15 cellular contexts compared by ENCODE assay signal in the genomic region with DNA sequence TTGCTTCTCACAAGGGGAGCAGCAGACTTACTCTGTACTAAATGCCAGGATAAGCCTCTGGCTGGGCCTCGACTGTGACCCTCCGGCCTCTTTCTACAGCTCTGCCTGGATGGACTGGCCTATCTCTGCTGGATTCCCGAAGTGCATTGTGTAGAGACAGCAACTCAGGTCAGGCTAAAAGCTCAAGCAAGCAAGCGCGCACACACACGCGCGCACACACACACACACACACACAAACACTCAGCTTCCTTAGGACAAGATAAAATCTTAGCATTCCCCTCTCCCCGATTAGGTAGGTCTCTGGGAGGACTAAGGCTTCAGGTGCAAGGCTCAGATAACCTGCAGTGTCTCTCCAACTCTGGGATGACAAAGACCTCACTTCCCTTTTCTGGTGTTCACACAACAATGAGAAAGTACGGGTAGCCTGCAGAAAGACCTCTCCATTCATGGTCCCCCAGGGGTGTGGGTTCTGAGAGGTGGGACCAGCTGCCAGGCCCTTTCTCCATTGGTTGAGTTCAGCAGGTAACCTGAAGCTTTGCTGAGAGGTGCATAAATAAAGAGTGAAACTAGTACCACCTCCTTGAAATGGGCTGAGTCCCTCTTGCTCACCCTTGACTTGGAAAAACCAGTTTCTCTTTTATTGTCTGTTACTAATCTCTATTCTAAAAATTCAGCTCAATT.
DNase-seq lines count a peak whose midpoint lies in the region; FAIRE-seq and TF ChIP-seq lines count a peak whose summit lies in the region.
"Had no signal": no experiment of that assay in that cellular context is flagged by ENCODE, and none has a peak within 500 bp of the region (broad histone marks: within the 10 kb centered on the region; RNA-seq: fewer than 3 reads in every experiment).

No MANE protein-coding gene starts in this region.

- peak overlapping the region; percentile 78 for H3K4me3 Mint-ChIP-seq in Caco-2 (ENCODE audit: unreplicated experiment)
- no peak overlapping the region for H3K4me3 Mint-ChIP-seq in activated T-helper 2 cell treated with anti-CD3 and anti-CD28 coated beads, Interferon-gamma antibody, Interleukin-2, Interleukin-4, amounts not matched to agents 10 μg/mL and 5 μg/mL and 100 μg/mL, durations not matched to agents 14 hours and 24 hours and 36 hours (ENCODE audit: low read depth)
- H3K4me3 Mint-ChIP-seq: activated naive CD4-positive, alpha-beta T cell treated with anti-CD3 and anti-CD28 coated beads, Interleukin-2, amount 50 U/mL, for 24 hours; CD8-positive, alpha-beta memory T cell had no signal

- no peak for TF ChIP-seq CTCF in Caco-2 (IDR thresholded peaks at IDR 0.05; ENCODE audit: insufficient read depth in 1 of 2, low read depth in 1 of 2, low read length in 1 of 2, severe bottlenecking in 1 of 2, unreplicated experiment in 1 of 2)
- no peak for TF ChIP-seq CTCF in mammary epithelial cell (conservative IDR thresholded peaks at IDR 0.05 in 1 of 2, IDR thresholded peaks at IDR 0.05 in 1 of 2; ENCODE audit: extremely low read depth in 1 of 2, insufficient read depth in 1 of 2, low read depth in 1 of 2, low read length in 2 of 2)
- TF ChIP-seq CTCF in D721Med (IDR thresholded peaks at IDR 0.05; ENCODE audit: insufficient read depth, missing control alignments): no peak

- H3K27me3 ChIP-seq in Caco-2 (replicated peaks; ENCODE audit: control insufficient read depth, insufficient read depth, low read length) (no peaks in the 10 kb centered on the region), mammary epithelial cell (ENCODE audit: insufficient read depth, low read length) (no peaks in the 10 kb centered on the region)
- H3K27me3 ChIP-seq: upper lobe of left lung had no signal

- dilution Hi-C loops in mammary epithelial cell (cut with HindIII; ENCODE audit: low sequenced_read_pairs): loop anchor here (10.0 kb wide), 1 partner anchor 54 kb away; no protein-coding TSS in a partner anchor

- no peak for FAIRE-seq in D721Med (lab: Jason Lieb, UNC)

- in situ Hi-C loops in mammary epithelial cell (cut with MboI; ENCODE audit: low sequenced_read_pairs in 2 of 2): no loop called here

- no peaks in the 10 kb centered on the region for H3K9me3 Mint-ChIP-seq in Caco-2 (ENCODE audit: unreplicated experiment)
- no peaks in the 10 kb centered on the region for H3K9me3 Mint-ChIP-seq in activated T-helper 2 cell treated with anti-CD3 and anti-CD28 coated beads, Interferon-gamma antibody, Interleukin-2, Interleukin-4, amounts not matched to agents 10 μg/mL and 5 μg/mL and 100 μg/mL, durations not matched to agents 14 hours and 24 hours and 36 hours
- H3K9me3 Mint-ChIP-seq: activated naive CD4-positive, alpha-beta T cell treated with anti-CD3 and anti-CD28 coated beads, Interleukin-2, amount 50 U/mL, for 24 hours had no signal

- no peak overlapping the region for H2AFZ ChIP-seq in mammary epithelial cell (ENCODE audit: low read depth, low read length)

- DNase-seq in Caco-2 (peak; percentile 50 to 76), NCI-H1436 treated with DMSO at 0.1 percent for 48 hours (lab: John Stamatoyannopoulos, UW) (peak; percentile 70), mammary epithelial cell (peak; percentile 97), kidney tubule cell (ENCODE audit: low spot score) (peak; percentile 66), D721Med (ENCODE audit: insufficient read length, low spot score) (no peak), SW480 (ENCODE audit: low spot score) (no peak), NCI-H226 (no peak)
- no peak for DNase-seq in activated T-helper 2 cell treated with anti-CD3 and anti-CD28 coated beads, Interferon-gamma antibody, Interleukin-2, Interleukin-4, amounts not matched to agents 10 μg/mL and 5 μg/mL and 100 μg/mL, durations not matched to agents 14 hours and 24 hours and 36 hours (ENCODE audit: low spot score)
- DNase-seq: CD8-positive, alpha-beta memory T cell; HCEC 1CT; NCI-H1092 had no signal

- POLR2A ChIA-PET in Caco-2 (lab: Charles Lee): interaction anchor here (0.7 to 2.0 kb wide), 6 partner anchors 12 to 109 kb away, joined by 3 to 8 read pairs (median 4); no protein-coding TSS in a partner anchor

- H3K36me3 ChIP-seq in Caco-2 (ENCODE audit: control insufficient read depth, insufficient read depth, low read length) (no peaks in the 10 kb centered on the region), mammary epithelial cell (ENCODE audit: insufficient read depth, low read length) (peaks cover 26% of the 10 kb centered on the region)
- H3K36me3 ChIP-seq: upper lobe of left lung had no signal

- H3K4me2 ChIP-seq in mammary epithelial cell (ENCODE audit: insufficient read depth, low read depth, low read length): peak overlapping the region; percentile 87

- no peaks in the 10 kb centered on the region for H3K27me3 Mint-ChIP-seq in Caco-2 (ENCODE audit: insufficient read depth, unreplicated experiment)
- peaks cover 4% of the 10 kb centered on the region for H3K27me3 Mint-ChIP-seq in activated T-helper 2 cell treated with anti-CD3 and anti-CD28 coated beads, Interferon-gamma antibody, Interleukin-2, Interleukin-4, amounts not matched to agents 10 μg/mL and 5 μg/mL and 100 μg/mL, durations not matched to agents 14 hours and 24 hours and 36 hours (ENCODE audit: low read depth)

- peaks cover 58% of the 10 kb centered on the region for H3K4me1 Mint-ChIP-seq in Caco-2 (ENCODE audit: low read depth, unreplicated experiment)
- peaks cover 2% of the 10 kb centered on the region for H3K4me1 Mint-ChIP-seq in activated T-helper 2 cell treated with anti-CD3 and anti-CD28 coated beads, Interferon-gamma antibody, Interleukin-2, Interleukin-4, amounts not matched to agents 10 μg/mL and 5 μg/mL and 100 μg/mL, durations not matched to agents 14 hours and 24 hours and 36 hours (ENCODE audit: low read depth)
- H3K4me1 Mint-ChIP-seq: activated naive CD4-positive, alpha-beta T cell treated with anti-CD3 and anti-CD28 coated beads, Interleukin-2, amount 50 U/mL, for 24 hours; CD8-positive, alpha-beta memory T cell had no signal

- no peak overlapping the region for H3K4me3 ChIP-seq in Caco-2 (ENCODE audit: low read depth, low read length)
- H3K4me3 ChIP-seq in mammary epithelial cell (replicated peaks in 1 of 3; ENCODE audit: insufficient read depth in 1 of 3, low read depth in 2 of 3, low read length in 3 of 3): peak overlapping the region; percentile 52 to 98 (median 94)
- H3K4me3 ChIP-seq: SK-N-MC, upper lobe of left lung had no signal

- peaks cover 59% of the 10 kb centered on the region for H3K4me1 ChIP-seq in Caco-2
- H3K4me1 ChIP-seq in mammary epithelial cell (ENCODE audit: insufficient read depth, low read length): peaks cover 41% of the 10 kb centered on the region
- H3K4me1 ChIP-seq: upper lobe of left lung had no signal

- BruUV-seq in Caco-2 (replicated peaks; lab: Mats Ljungman, UMichigan): TSS peak; percentile 41
- BruUV-seq in mammary epithelial cell (replicated peaks; lab: Mats Ljungman, UMichigan): TSS peak; percentile 42

- peak overlapping the region; percentile 91 for H3K27ac Mint-ChIP-seq in Caco-2 (ENCODE audit: unreplicated experiment)
- H3K27ac Mint-ChIP-seq in activated T-helper 2 cell treated with anti-CD3 and anti-CD28 coated beads, Interferon-gamma antibody, Interleukin-2, Interleukin-4, amounts not matched to agents 10 μg/mL and 5 μg/mL and 100 μg/mL, durations not matched to agents 14 hours and 24 hours and 36 hours: no peak overlapping the region
- H3K27ac Mint-ChIP-seq: activated naive CD4-positive, alpha-beta T cell treated with anti-CD3 and anti-CD28 coated beads, Interleukin-2, amount 50 U/mL, for 24 hours had no signal

- H3K9me3 ChIP-seq in Caco-2: no peaks in the 10 kb centered on the region
- H3K9me3 ChIP-seq in mammary epithelial cell (replicated peaks; ENCODE audit: insufficient read depth, low read length): no peaks in the 10 kb centered on the region
- H3K9me3 ChIP-seq: upper lobe of left lung had no signal

- no peaks in the 10 kb centered on the region for H4K20me1 ChIP-seq in mammary epithelial cell (ENCODE audit: insufficient read depth, low read length)

- peaks cover 46% of the 10 kb centered on the region for H3K79me2 ChIP-seq in mammary epithelial cell (ENCODE audit: insufficient read depth, low read length)

- peak overlapping the region; percentile 100 for H3K9ac ChIP-seq in mammary epithelial cell (ENCODE audit: insufficient read depth, low read length)

- WGBS in mammary epithelial cell (ENCODE audit: low coverage, missing lambda C conversion rate): 3% methylated on average over 5 of the region's 10 CpGs

- intact Hi-C loops in Caco-2 (cut with micrococcal nuclease; ENCODE audit: unreplicated experiment) (loop anchor here (2.0 to 10.0 kb wide), 2 partner anchors 18 to 226 kb away; partner anchors contain the start of gene LAMB3), mammary epithelial cell (cut with micrococcal nuclease) (loop anchor here (1.0 to 2.0 kb wide), 5 partner anchors 12 to 73 kb away; no protein-coding TSS in a partner anchor)
- intact Hi-C loops in activated T-helper 2 cell treated with anti-CD3 and anti-CD28 coated beads, Interferon-gamma antibody, Interleukin-2, Interleukin-4, amounts not matched to agents 10 μg/mL and 5 μg/mL and 100 μg/mL, durations not matched to agents 14 hours and 24 hours and 36 hours (cut with micrococcal nuclease): no loop called here

- peaks cover 33% of the 10 kb centered on the region for H3K36me3 Mint-ChIP-seq in Caco-2 (ENCODE audit: insufficient read depth, unreplicated experiment)
- no peaks in the 10 kb centered on the region for H3K36me3 Mint-ChIP-seq in activated T-helper 2 cell treated with anti-CD3 and anti-CD28 coated beads, Interferon-gamma antibody, Interleukin-2, Interleukin-4, amounts not matched to agents 10 μg/mL and 5 μg/mL and 100 μg/mL, durations not matched to agents 14 hours and 24 hours and 36 hours (ENCODE audit: low read depth)
- H3K36me3 Mint-ChIP-seq: activated naive CD4-positive, alpha-beta T cell treated with anti-CD3 and anti-CD28 coated beads, Interleukin-2, amount 50 U/mL, for 24 hours; CD8-positive, alpha-beta memory T cell had no signal

- H3K27ac ChIP-seq in mammary epithelial cell (ENCODE audit: insufficient read depth, low read depth, low read length): peak overlapping the region; percentile 99
- H3K27ac ChIP-seq: SK-N-MC, upper lobe of left lung, VCaP had no signal

- CTCF ChIA-PET in Caco-2 (lab: Charles Lee): interaction anchor here (0.6 to 1.2 kb wide), 2 partner anchors 13 to 38 kb away, joined by 3 read pairs; no protein-coding TSS in a partner anchor
- CTCF ChIA-PET in mammary epithelial cell (lab: Charles Lee; ENCODE audit: low non-redundant PET): interaction anchor here (0.5 to 1.2 kb wide), 5 partner anchors 10 to 1406 kb away, joined by 5 to 10 read pairs (median 7); no protein-coding TSS in a partner anchor

Comparison
In these comparisons a context has a peak if more than half of its experiments do, and no peak if none do; other contexts are left out.
1. DNase-seq: peak in Caco-2 (2 of 2), NCI-H1436 treated with DMSO at 0.1 percent for 48 hours (single experiment), mammary epithelial cell (single experiment) and kidney tubule cell (single experiment); none in D721Med (single experiment), SW480 (single experiment), NCI-H226 (single experiment) and activated T-helper 2 cell treated with anti-CD3 and anti-CD28 coated beads, Interferon-gamma antibody, Interleukin-2, Interleukin-4, amounts not matched to agents 10 μg/mL and 5 μg/mL and 100 μg/mL, durations not matched to agents 14 hours and 24 hours and 36 hours (single experiment).